10 cellular contexts compared by ENCODE assay signal in the genomic region with DNA sequence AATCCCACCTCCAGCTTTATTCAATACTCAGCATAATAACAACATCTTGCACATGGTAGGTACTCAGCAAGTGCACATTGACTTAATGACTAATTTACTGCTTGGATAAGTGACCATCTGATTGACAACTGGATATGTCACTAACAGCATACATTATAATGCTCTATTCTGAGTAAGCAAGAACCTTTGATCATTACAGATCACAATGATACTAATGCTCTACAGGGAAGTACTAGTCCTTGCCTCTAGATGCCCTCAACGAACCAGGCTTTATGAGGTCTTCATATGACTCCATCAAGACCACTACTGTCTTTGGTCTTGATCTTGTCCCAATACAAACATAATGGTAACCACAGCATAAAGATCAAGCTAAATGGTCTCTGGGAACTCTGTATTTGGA.
DNase-seq lines count a peak whose midpoint lies in the region; ATAC-seq, FAIRE-seq and TF ChIP-seq lines count a peak whose summit lies in the region.
"Had no signal": no experiment of that assay in that cellular context is flagged by ENCODE, and none has a peak within 500 bp of the region (broad histone marks: within the 10 kb centered on the region; RNA-seq: fewer than 3 reads in every experiment).

No MANE protein-coding gene starts in this region.

- DNase-seq in GM10266 (ENCODE audit: extremely low spot score) = no peak
- peak; percentile 45 for DNase-seq in LHCN-M2 (ENCODE audit: low read depth)
- peak; percentile 27 for DNase-seq in dermis blood vessel endothelial cell
- DNase-seq in SHP77 treated with DMSO at 0.1 percent for 48 hours (lab: John Stamatoyannopoulos, UW) = no peak
- DNase-seq in pancreas = no peak

- no peak overlapping the region for H2AFZ ChIP-seq in ACC112 (ENCODE audit: low read length, unreplicated experiment)

- H3K4me3 ChIP-seq in ACC112 (ENCODE audit: low read depth, low read length) = peak overlapping the region; percentile 22; the same call in 1 of the 2 replicates
- no peak overlapping the region for H3K4me3 ChIP-seq in pancreas
- H3K4me3 ChIP-seq: thoracic aorta had no signal

- peaks cover 36% of the 10 kb centered on the region for H3K4me1 ChIP-seq in ACC112 (ENCODE audit: control insufficient read depth, insufficient read depth, low read length, unreplicated experiment)
- H3K4me1 ChIP-seq in pancreas = peaks cover under 1 to 8% (median 3%) of the 10 kb centered on the region in 3 donors

- ATAC-seq in HG03439 (IDR thresholded peaks at IDR 0.05; ENCODE audit: unreplicated experiment) (no peak), GM18511 (IDR thresholded peaks at IDR 0.05; ENCODE audit: unreplicated experiment) (no peak), pancreas (no peak)

- intact Hi-C loops in pancreas (cut with DNase I) = no loop called here

- H3K27ac ChIP-seq in ACC112 (ENCODE audit: low read depth, low read length) (peak overlapping the region; percentile 48), pancreas (no peak overlapping the region)
- H3K27ac ChIP-seq: KMS-11, thoracic aorta had no signal

- 64 to 70% methylated on average over 1 of the region's 1 CpG for WGBS in pancreas, 2 donors

- no peak for FAIRE-seq in pancreas (lab: Jason Lieb, UNC)

- no peaks in the 10 kb centered on the region for H3K27me3 ChIP-seq in ACC112 (ENCODE audit: insufficient read depth, low read length)
- H3K27me3 ChIP-seq in pancreas = no peaks in the 10 kb centered on the region

- peak; percentile 24 for TF ChIP-seq CTCF in GM10266 (IDR thresholded peaks at IDR 0.05; ENCODE audit: control insufficient read depth, insufficient read depth, low read depth, missing control alignments)
- no peak for TF ChIP-seq CTCF in pancreas (IDR thresholded peaks at IDR 0.05)

- peaks cover 64% of the 10 kb centered on the region for H3K79me2 ChIP-seq in ACC112 (ENCODE audit: control insufficient read depth, insufficient read depth, low read length, unreplicated experiment)

- H3K36me3 ChIP-seq in ACC112 (ENCODE audit: insufficient read depth, low read length) (peaks cover 11% of the 10 kb centered on the region; the same call in 1 of the 2 replicates), pancreas (no peaks in the 10 kb centered on the region)

- no peaks in the 10 kb centered on the region for H3K9me3 ChIP-seq in pancreas
- H3K9me3 ChIP-seq: thoracic aorta had no signal

Comparison
In these comparisons a context has a peak if more than half of its experiments do, and no peak if none do; other contexts are left out.
1. DNase-seq: peak in LHCN-M2 (single experiment) and dermis blood vessel endothelial cell (single experiment); none in GM10266 (single experiment), SHP77 treated with DMSO at 0.1 percent for 48 hours (single experiment) and pancreas (0 of 6).